Comparison of ENCODE assay signal across 11 cellular contexts in the genomic region with DNA sequence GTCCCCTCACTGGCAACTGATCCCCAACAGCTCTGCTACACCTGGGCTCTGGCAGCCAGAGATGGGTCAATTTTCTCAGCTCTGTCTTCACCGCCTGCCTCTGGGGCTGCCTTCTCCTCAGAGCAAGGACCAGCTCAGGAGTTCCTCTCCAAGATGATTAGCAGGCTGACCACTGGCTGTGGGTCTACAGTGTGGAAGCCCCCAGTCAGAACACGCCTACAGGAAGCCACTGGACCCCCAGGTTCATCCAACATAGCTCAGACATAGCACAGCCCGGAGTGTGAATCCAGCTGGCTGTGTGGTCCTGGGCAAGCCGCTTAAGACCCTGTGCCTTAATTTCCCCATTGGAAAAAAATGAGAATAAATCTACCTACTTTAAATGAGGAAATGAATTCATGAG.
"Had no signal": no experiment of that assay in that cellular context is flagged by ENCODE, and none has a peak within 500 bp of the region (broad histone marks: within the 10 kb centered on the region; RNA-seq: fewer than 3 reads in every experiment).

No MANE protein-coding gene starts in this region.

- ATAC-seq: left cardiac atrium; stimulated activated memory B cell treated with anti-CD40 and anti-IgM and Interleukin-4, amounts not matched to agents 10 μg/mL and 1 μg/mL and 100 μg/mL, for 72 hours had no signal

- H3K9me3 Mint-ChIP-seq: activated T-cell treated with anti-CD3 and anti-CD28 coated beads, Interleukin-2, amount 50 U/mL, for 24 hours; immature natural killer cell; stimulated activated memory B cell treated with anti-CD40 and anti-IgM and Interleukin-4, amounts not matched to agents 10 μg/mL and 1 μg/mL and 100 μg/mL, for 72 hours; T-helper 2 cell treated with Interferon-gamma antibody and Interleukin-4, amounts not matched to agents 5 μg/mL and 100 μg/mL, for 36 hours had no signal

- H3K27me3 Mint-ChIP-seq: activated naive CD8-positive, alpha-beta T cell; activated T-cell treated with anti-CD3 and anti-CD28 coated beads, Interleukin-2, amount 50 U/mL, for 24 hours had no signal

- H3K4me3 Mint-ChIP-seq: activated naive CD8-positive, alpha-beta T cell; activated T-cell treated with anti-CD3 and anti-CD28 coated beads, Interleukin-2, amount 50 U/mL, for 24 hours; immature natural killer cell; stimulated activated memory B cell treated with anti-CD40 and anti-IgM and Interleukin-4, amounts not matched to agents 10 μg/mL and 1 μg/mL and 100 μg/mL, for 72 hours; T-helper 2 cell treated with Interferon-gamma antibody and Interleukin-4, amounts not matched to agents 5 μg/mL and 100 μg/mL, for 36 hours had no signal

- H3K27me3 ChIP-seq: esophagus muscularis mucosa had no signal

- H3K9me3 ChIP-seq: esophagus muscularis mucosa had no signal

- H3K36me3 ChIP-seq: esophagus muscularis mucosa had no signal

- H3K27ac Mint-ChIP-seq: activated naive CD8-positive, alpha-beta T cell; activated T-cell treated with anti-CD3 and anti-CD28 coated beads, Interleukin-2, amount 50 U/mL, for 24 hours; immature natural killer cell; stimulated activated memory B cell treated with anti-CD40 and anti-IgM and Interleukin-4, amounts not matched to agents 10 μg/mL and 1 μg/mL and 100 μg/mL, for 72 hours; T-helper 2 cell treated with Interferon-gamma antibody and Interleukin-4, amounts not matched to agents 5 μg/mL and 100 μg/mL, for 36 hours had no signal

- H3K36me3 Mint-ChIP-seq: activated naive CD8-positive, alpha-beta T cell; immature natural killer cell; stimulated activated memory B cell treated with anti-CD40 and anti-IgM and Interleukin-4, amounts not matched to agents 10 μg/mL and 1 μg/mL and 100 μg/mL, for 72 hours had no signal

- DNase-seq: activated CD4-positive, alpha-beta T cell treated with anti-CD3 and anti-CD28 coated beads, Interleukin-2, amount 50 U/mL, for 4 hours; activated gamma-delta T cell; activated T-cell treated with anti-CD3 and anti-CD28 coated beads, Interleukin-2, amount 50 U/mL, for 24 hours; amygdala; immature natural killer cell; left cardiac atrium; small intestine had no signal

- H3K4me3 ChIP-seq: esophagus muscularis mucosa had no signal
